ENCODE assay signal across 22 cellular contexts in genomic region chr12:51067229-51067628, GRCh38.
"Had no signal": no experiment of that assay in that cellular context is flagged by ENCODE, and none has a peak within 500 bp of the region (broad histone marks: within the 10 kb centered on the region; RNA-seq: fewer than 3 reads in every experiment).

No MANE protein-coding gene starts in this region.

- ATAC-seq: effector memory CD8-positive, alpha-beta T cell; gastroesophageal sphincter; left cardiac atrium; lower lobe of right lung; natural killer cell; right cardiac atrium; stimulated activated memory B cell treated with anti-CD40 and anti-IgM and Interleukin-4, amounts not matched to agents 10 μg/mL and 1 μg/mL and 100 μg/mL, for 72 hours; stimulated activated naive CD8-positive, alpha-beta T cell treated with anti-CD3 and anti-CD28 coated beads, Interleukin-15, amount 100 ng/mL, for 72 hours had no signal

- H3K9me3 Mint-ChIP-seq: effector memory CD8-positive, alpha-beta T cell; memory B cell; mesothelial cell of epicardium; natural killer cell; neural progenitor cell; stimulated activated memory B cell treated with anti-CD40 and anti-IgM and Interleukin-4, amounts not matched to agents 10 μg/mL and 1 μg/mL and 100 μg/mL, for 72 hours; stimulated activated naive CD8-positive, alpha-beta T cell treated with anti-CD3 and anti-CD28 coated beads, Interleukin-15, amount 100 ng/mL, for 72 hours had no signal

- DNase-seq: effector memory CD8-positive, alpha-beta T cell; esophagus squamous epithelium; foreskin fibroblast; kidney; left cardiac atrium; left ventricle myocardium inferior; lower lobe of right lung; natural killer cell; nucleus accumbens; ovary; right cardiac atrium; stimulated activated CD4-positive, alpha-beta T cell treated with anti-CD3 and anti-CD28 coated beads, Interleukin-4, amount 100 ng/mL, for 1 hour; stimulated activated CD8-positive, alpha-beta memory T cell treated with anti-CD3 and anti-CD28 coated beads, Interleukin-4, amount 100 ng/mL, for 48 hours; stimulated activated naive CD8-positive, alpha-beta T cell treated with anti-CD3 and anti-CD28 coated beads, Interleukin-15, amount 100 ng/mL, for 72 hours; testis had no signal

- H3K27me3 ChIP-seq: esophagus squamous epithelium, gastroesophageal sphincter, neural progenitor cell, ovary, testis, tibial nerve had no signal

- H3K9me3 ChIP-seq: esophagus squamous epithelium, gastroesophageal sphincter, left ventricle myocardium inferior, lower lobe of right lung, ovary, testis, tibial nerve had no signal

- H3K4me3 Mint-ChIP-seq: effector memory CD8-positive, alpha-beta T cell; memory B cell; mesothelial cell of epicardium; natural killer cell; neural progenitor cell; stimulated activated memory B cell treated with anti-CD40 and anti-IgM and Interleukin-4, amounts not matched to agents 10 μg/mL and 1 μg/mL and 100 μg/mL, for 72 hours; stimulated activated naive CD8-positive, alpha-beta T cell treated with anti-CD3 and anti-CD28 coated beads, Interleukin-15, amount 100 ng/mL, for 72 hours had no signal

- H3K36me3 ChIP-seq: ovary had no signal

- H3K4me1 ChIP-seq: esophagus squamous epithelium, left ventricle myocardium inferior, lower lobe of right lung, neural progenitor cell, testis, tibial nerve had no signal

- H3K27me3 Mint-ChIP-seq: effector memory CD8-positive, alpha-beta T cell; memory B cell; progenitor cell of endocrine pancreas; stimulated activated memory B cell treated with anti-CD40 and anti-IgM and Interleukin-4, amounts not matched to agents 10 μg/mL and 1 μg/mL and 100 μg/mL, for 72 hours; stimulated activated naive CD8-positive, alpha-beta T cell treated with anti-CD3 and anti-CD28 coated beads, Interleukin-15, amount 100 ng/mL, for 72 hours had no signal

- H3K27ac ChIP-seq: esophagus squamous epithelium, gastroesophageal sphincter, left ventricle myocardium inferior, lower lobe of right lung, neural progenitor cell, ovary, testis, tibial nerve had no signal

- H3K4me3 ChIP-seq: esophagus squamous epithelium, gastroesophageal sphincter, left ventricle myocardium inferior, lower lobe of right lung, neural progenitor cell, ovary, testis, tibial nerve had no signal

- H3K4me1 Mint-ChIP-seq: memory B cell; natural killer cell; neural progenitor cell; stimulated activated memory B cell treated with anti-CD40 and anti-IgM and Interleukin-4, amounts not matched to agents 10 μg/mL and 1 μg/mL and 100 μg/mL, for 72 hours; stimulated activated naive CD8-positive, alpha-beta T cell treated with anti-CD3 and anti-CD28 coated beads, Interleukin-15, amount 100 ng/mL, for 72 hours had no signal

- H3K36me3 Mint-ChIP-seq: natural killer cell had no signal

- H3K27ac Mint-ChIP-seq: memory B cell; mesothelial cell of epicardium; natural killer cell; neural progenitor cell; progenitor cell of endocrine pancreas; stimulated activated memory B cell treated with anti-CD40 and anti-IgM and Interleukin-4, amounts not matched to agents 10 μg/mL and 1 μg/mL and 100 μg/mL, for 72 hours had no signal
